ENCODE assay signal across 10 cellular contexts in genomic region chr11:94793822-94794221, GRCh38. TPM values are rescaled to one million over a fixed set of nuclear protein-coding genes. Genes with fewer than 3 reads are reported as not detected.
DNase-seq lines count a peak whose midpoint lies in the region; ATAC-seq and TF ChIP-seq lines count a peak whose summit lies in the region.
"Had no signal": no experiment of that assay in that cellular context is flagged by ENCODE, and none has a peak within 500 bp of the region (broad histone marks: within the 10 kb centered on the region; RNA-seq: fewer than 3 reads in every experiment).

No MANE protein-coding gene starts in this region.

- peaks cover 98% of the 10 kb centered on the region for H3K79me2 ChIP-seq in mammary epithelial cell (ENCODE audit: insufficient read depth, low read length)

- H2AFZ ChIP-seq in mammary epithelial cell (ENCODE audit: low read depth, low read length) = no peak overlapping the region

- TF ChIP-seq POLR2A in transverse colon (IDR thresholded peaks at IDR 0.05) = no peak

- H3K9ac ChIP-seq in mammary epithelial cell (ENCODE audit: insufficient read depth, low read length) (no peak overlapping the region), muscle layer of colon (ENCODE audit: low read length) (no peak overlapping the region)

- H3K36me3 ChIP-seq in mammary epithelial cell (ENCODE audit: insufficient read depth, low read length) (peaks cover 5% of the 10 kb centered on the region), muscle layer of colon (ENCODE audit: insufficient read depth, low read length) (peaks cover 4% of the 10 kb centered on the region), transverse colon (no peaks in the 10 kb centered on the region)

- peaks cover 19% of the 10 kb centered on the region for H4K20me1 ChIP-seq in mammary epithelial cell (ENCODE audit: insufficient read depth, low read length)

- WGBS in mammary epithelial cell (ENCODE audit: low coverage, missing lambda C conversion rate) = 50% methylated on average over 2 of the region's 2 CpGs
- 61 to 64% methylated on average over 2 of the region's 2 CpGs for WGBS in transverse colon (ENCODE audit: low coverage in 1 of 2), 2 donors

- TF ChIP-seq EP300 in transverse colon (IDR thresholded peaks at IDR 0.05; ENCODE audit: low read depth) = no peak

- H3K27ac ChIP-seq in mammary epithelial cell (ENCODE audit: insufficient read depth, low read depth, low read length) (peak overlapping the region; percentile 61), muscle layer of colon (ENCODE audit: low read depth, low read length) (peak overlapping the region; percentile 21), transverse colon (peak overlapping the region; percentile 20 to 68 (median 34))

- TF ChIP-seq CTCF in mammary epithelial cell (conservative IDR thresholded peaks at IDR 0.05 in 1 of 2, IDR thresholded peaks at IDR 0.05 in 1 of 2; ENCODE audit: extremely low read depth in 1 of 2, insufficient read depth in 1 of 2, low read depth in 1 of 2, low read length in 2 of 2) (no peak), transverse colon (IDR thresholded peaks at IDR 0.05) (no peak)

- no peak overlapping the region for H3K4me3 ChIP-seq in mammary epithelial cell (replicated peaks in 1 of 3; ENCODE audit: insufficient read depth in 1 of 3, low read depth in 2 of 3, low read length in 3 of 3)
- H3K4me3 ChIP-seq in muscle layer of colon (ENCODE audit: low read depth in 1 of 2, low read length in 2 of 2) = no peak overlapping the region
- H3K4me3 ChIP-seq in transverse colon = no peak overlapping the region

- H3K27me3 ChIP-seq in mammary epithelial cell (ENCODE audit: insufficient read depth, low read length) (no peaks in the 10 kb centered on the region), muscle layer of colon (ENCODE audit: control insufficient read depth in 1 of 2, insufficient read depth in 2 of 2, low read length in 2 of 2) (no peaks in the 10 kb centered on the region), transverse colon (no peaks in the 10 kb centered on the region)

- in situ Hi-C loops in mammary epithelial cell (cut with MboI; ENCODE audit: low sequenced_read_pairs in 2 of 2) = no loop called here
- in situ Hi-C loops in transverse colon (cut with MboI; ENCODE audit: low pct_ligation_motif_present in 1 of 4, low pct_unique_long_range_greater_than_20kb in 1 of 4, low sequenced_read_pairs in 3 of 4) = no loop called here

- intact Hi-C loops in mammary epithelial cell (cut with micrococcal nuclease) = no loop called here
- intact Hi-C loops in transverse colon (cut with DNase I; ENCODE audit: low total_unique reads) = no loop called here

- ATAC-seq in HG02970 (IDR thresholded peaks at IDR 0.05; ENCODE audit: low FRiP score, unreplicated experiment) = no peak
- ATAC-seq: activated naive CD4-positive, alpha-beta T cell treated with anti-CD3 and anti-CD28 coated beads, Interleukin-2, amount 50 U/mL, for 72 hours had no signal

- CTCF ChIA-PET in mammary epithelial cell (lab: Charles Lee; ENCODE audit: low non-redundant PET) = no interaction called here

- H3K4me2 ChIP-seq in mammary epithelial cell (ENCODE audit: insufficient read depth, low read depth, low read length) = peak overlapping the region; percentile 68

- H3K9me3 ChIP-seq in mammary epithelial cell (replicated peaks; ENCODE audit: insufficient read depth, low read length) (no peaks in the 10 kb centered on the region), muscle layer of colon (ENCODE audit: low read length) (no peaks in the 10 kb centered on the region), transverse colon (no peaks in the 10 kb centered on the region)

- no TSS peak for BruUV-seq in mammary epithelial cell (replicated peaks; lab: Mats Ljungman, UMichigan)

- DNase-seq in OCI-M1 (lab: John Stamatoyannopoulos, UW) (peak; percentile 45), mammary epithelial cell (peak; percentile 63), transverse colon (no peak), NCI-H1694 (lab: John Stamatoyannopoulos, UW) (no peak), cortex of kidney (lab: John Stamatoyannopoulos, UW) (no peak)
- DNase-seq: activated CD8-positive, alpha-beta memory T cell treated with anti-CD3 and anti-CD28 coated beads for 24 hours; NCI-H1436 treated with DMSO at 0.1 percent for 48 hours had no signal

- H3K4me1 ChIP-seq in mammary epithelial cell (ENCODE audit: insufficient read depth, low read length) (peaks cover 77% of the 10 kb centered on the region), muscle layer of colon (ENCODE audit: insufficient read depth, low read length) (peaks cover 76% of the 10 kb centered on the region), transverse colon (peaks cover 19 to 40% (median 28%) of the 10 kb centered on the region in 4 donors)

- dilution Hi-C loops in mammary epithelial cell (cut with HindIII; ENCODE audit: low sequenced_read_pairs) = no loop called here

RNA-seq across cellular contexts. Expression of gene AMOTL1, which starts 25.7 kb away (rescaled TPM):
- total RNA-seq in mammary epithelial cell = 100 to 1,000 TPM; 181 to 201 TPM
- polyA plus RNA-seq in mammary epithelial cell = 87.4 TPM
- polyA minus RNA-seq in mammary epithelial cell = 304 TPM
- total RNA-seq in transverse colon = 10 to 100 TPM; 14.3 to 23.9 (median 16.8) TPM

Comparison
In these comparisons a context has a peak if more than half of its experiments do, and no peak if none do; other contexts are left out.
1. DNase-seq: peak in OCI-M1 (single experiment) and mammary epithelial cell (single experiment); none in transverse colon (single experiment), NCI-H1694 (single experiment) and cortex of kidney (single experiment).
2. RNA of gene AMOTL1, which starts 25.7 kb away (total RNA-seq): 181 to 201 TPM in mammary epithelial cell; 14.3 to 23.9 TPM in transverse colon; every median in the first group is over 4 times any median in the second.
3. Peak in every context shown above with its lines, with median percentiles within 50 percentile points of each other: H3K27ac ChIP-seq.